8 cellular contexts compared by ENCODE assay signal in the genomic region with DNA sequence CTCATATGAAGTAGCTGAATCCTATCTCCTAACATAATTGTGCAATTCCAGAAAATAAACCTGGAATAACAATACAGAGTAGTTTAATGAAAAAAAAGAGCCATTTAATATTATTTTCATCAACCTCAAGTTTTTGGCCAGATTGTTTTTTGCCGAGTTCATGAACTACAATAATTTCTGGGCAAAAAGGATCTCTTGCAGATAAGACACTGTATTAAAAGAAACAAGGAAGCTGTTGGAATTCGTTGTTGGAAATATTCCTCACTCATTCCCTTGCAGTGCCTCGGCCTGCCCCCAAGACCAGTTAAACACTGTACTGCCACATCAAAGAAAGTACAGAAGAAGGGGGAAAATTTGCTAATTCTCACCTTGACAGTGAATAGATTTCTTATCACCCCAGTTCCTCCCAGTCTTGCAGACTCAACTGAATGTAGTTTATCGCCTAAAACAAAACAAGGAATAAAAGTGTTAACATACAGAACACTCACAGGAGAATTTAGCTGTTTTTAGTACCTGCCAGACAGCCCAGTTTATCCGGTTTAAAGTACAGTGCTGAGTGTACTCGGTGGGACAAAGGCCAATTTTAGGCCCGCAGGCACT.
DNase-seq lines count a peak whose midpoint lies in the region; ATAC-seq and TF ChIP-seq lines count a peak whose summit lies in the region.

No MANE protein-coding gene starts in this region.

- in situ Hi-C loops in ACHN (cut with HindIII; ENCODE audit: low pct_ligation_motif_present, low pct_unique_long_range_greater_than_20kb, low sequenced_read_pairs), result no loop called here

- peaks cover 11% of the 10 kb centered on the region for H3K4me1 ChIP-seq in mucosa of stomach (ENCODE audit: control insufficient read depth, insufficient read depth, low read length)

- H3K4me3 ChIP-seq in HL-60 (replicated peaks; ENCODE audit: insufficient read depth, low read length) (peak overlapping the region; percentile 98), cardiac fibroblast (replicated peaks in 1 of 2; ENCODE audit: low read depth in 2 of 2, low read length in 2 of 2) (peak overlapping the region; percentile 74 to 96), mucosa of stomach (ENCODE audit: low read length) (peak overlapping the region; percentile 97)

- DNase-seq in ACHN (peak; percentile 12), HL-60 (ENCODE audit: low read depth in 1 of 2, low spot score in 1 of 2) (no peak), cardiac fibroblast (ENCODE audit: low read depth in 2 of 2) (peak in 1 of 2 donors; percentile 44), midbrain (lab: John Stamatoyannopoulos, UW) (no peak)

- no peaks in the 10 kb centered on the region for H3K27me3 ChIP-seq in HL-60 (ENCODE audit: insufficient read depth, poor library complexity, severe bottlenecking)
- no peaks in the 10 kb centered on the region for H3K27me3 ChIP-seq in mucosa of stomach (ENCODE audit: control insufficient read depth, insufficient read depth, low read length)

- H3K9ac ChIP-seq in mucosa of stomach (ENCODE audit: low read length), result peak overlapping the region; percentile 63

- no peaks in the 10 kb centered on the region for H3K9me3 ChIP-seq in mucosa of stomach (ENCODE audit: control insufficient read depth, low read length)

- ATAC-seq in GM18867 (IDR thresholded peaks at IDR 0.05; ENCODE audit: unreplicated experiment) (no peak), HG03354 (IDR thresholded peaks at IDR 0.05; ENCODE audit: poor library complexity, severe bottlenecking, unreplicated experiment) (no peak), HG02642 (IDR thresholded peaks at IDR 0.05; ENCODE audit: poor library complexity, unreplicated experiment) (no peak)

- no peaks in the 10 kb centered on the region for H3K36me3 ChIP-seq in mucosa of stomach (ENCODE audit: control insufficient read depth, insufficient read depth, low read length)

- TF ChIP-seq CTCF in HL-60 (IDR thresholded peaks at IDR 0.05; ENCODE audit: insufficient read depth, low read length) (no peak), cardiac fibroblast (IDR thresholded peaks at IDR 0.05; ENCODE audit: low read depth, low read length) (no peak)

- peak overlapping the region; percentile 47 for H3K27ac ChIP-seq in HL-60 (replicated peaks)
